32 cellular contexts compared by ENCODE assay signal in the genomic region with DNA sequence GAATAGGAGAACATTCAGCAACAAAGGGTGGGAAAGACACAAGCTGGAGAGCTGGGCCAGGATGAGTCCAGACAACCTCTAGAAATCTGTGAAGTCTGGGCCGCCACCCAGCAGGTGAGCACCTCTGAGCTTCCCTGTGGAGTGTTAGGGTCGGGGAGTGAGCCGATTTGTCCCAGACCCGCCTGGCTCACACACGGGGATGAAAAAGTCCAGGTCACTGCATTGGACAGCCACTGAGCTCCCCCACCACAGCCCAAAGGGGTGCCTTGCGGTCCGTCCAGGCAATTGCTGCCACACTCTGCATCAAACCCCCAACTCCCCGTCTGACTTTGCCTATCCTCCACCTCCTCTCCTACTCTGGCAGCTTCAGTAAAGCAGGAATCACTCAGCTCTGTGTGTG.
"Had no signal": no experiment of that assay in that cellular context is flagged by ENCODE, and none has a peak within 500 bp of the region (broad histone marks: within the 10 kb centered on the region; RNA-seq: fewer than 3 reads in every experiment).

No MANE protein-coding gene starts in this region.

- H3K36me3 ChIP-seq: adrenal gland, esophagus squamous epithelium, WERI-Rb-1 had no signal

- H3K4me1 ChIP-seq: adrenal gland, body of pancreas had no signal

- H3K27ac Mint-ChIP-seq: activated CD4-positive, alpha-beta memory T cell treated with anti-CD3 and anti-CD28 coated beads for 36 hours; activated CD4-positive, alpha-beta T cell treated with anti-CD3 and anti-CD28 coated beads for 36 hours; activated CD4-positive, alpha-beta T cell treated with anti-CD3 and anti-CD28 coated beads, Interleukin-2, amount 10 ng/mL, durations not matched to agents 24 days and 14 days; activated CD8-positive, alpha-beta memory T cell treated with anti-CD3 and anti-CD28 coated beads, Interleukin-2, amount 10 ng/mL, durations not matched to agents 7 days and 5 days; activated CD8-positive, alpha-beta T cell treated with anti-CD3 and anti-CD28 coated beads, Interleukin-2, amount 10 ng/mL, durations not matched to agents 7 days and 5 days; activated naive CD4-positive, alpha-beta T cell treated with anti-CD3 and anti-CD28 coated beads for 36 hours; activated naive CD4-positive, alpha-beta T cell treated with anti-CD3 and anti-CD28 coated beads, Interleukin-2, amount 50 U/mL, for 24 hours; activated naive CD8-positive, alpha-beta T cell treated with anti-CD3 and anti-CD28 coated beads for 36 hours; activated naive CD8-positive, alpha-beta T cell treated with anti-CD3 and anti-CD28 coated beads, Interleukin-2, amount 50 U/mL, for 24 hours; activated T-helper 1 cell treated with anti-CD3 and anti-CD28 coated beads, Interleukin-12 subunit alpha, Interleukin-12 subunit beta, Interleukin-2, Interleukin-4 antibody, amounts not matched to agents 30 ng/mL and 10 ng/mL and 1 ng/mL, durations not matched to agents 14 hours and 24 hours and 36 hours; activated T-helper 2 cell treated with anti-CD3 and anti-CD28 coated beads, Interferon-gamma antibody, Interleukin-2, Interleukin-4, amounts not matched to agents 10 μg/mL and 5 μg/mL and 100 μg/mL, durations not matched to agents 14 hours and 24 hours and 36 hours; T-helper 17 cell; T-helper 2 cell treated with Interferon-gamma antibody and Interleukin-4, amounts not matched to agents 5 μg/mL and 100 μg/mL, for 36 hours had no signal

- H3K4me3 ChIP-seq: adrenal gland, body of pancreas, esophagus squamous epithelium had no signal

- H3K27me3 Mint-ChIP-seq: activated CD4-positive, alpha-beta memory T cell treated with anti-CD3 and anti-CD28 coated beads for 36 hours; activated CD4-positive, alpha-beta T cell treated with anti-CD3 and anti-CD28 coated beads, Interleukin-2, amount 10 ng/mL, durations not matched to agents 24 days and 14 days; activated CD8-positive, alpha-beta memory T cell treated with anti-CD3 and anti-CD28 coated beads, Interleukin-2, amount 10 ng/mL, durations not matched to agents 7 days and 5 days; activated naive CD4-positive, alpha-beta T cell treated with anti-CD3 and anti-CD28 coated beads, Interleukin-2, amount 50 U/mL, for 24 hours; activated naive CD8-positive, alpha-beta T cell treated with anti-CD3 and anti-CD28 coated beads for 36 hours; T-helper 17 cell had no signal

- H3K9me3 Mint-ChIP-seq: activated CD4-positive, alpha-beta memory T cell treated with anti-CD3 and anti-CD28 coated beads for 36 hours; activated CD4-positive, alpha-beta T cell treated with anti-CD3 and anti-CD28 coated beads, Interleukin-2, amount 10 ng/mL, durations not matched to agents 24 days and 14 days; activated naive CD4-positive, alpha-beta T cell treated with anti-CD3 and anti-CD28 coated beads for 36 hours; activated naive CD4-positive, alpha-beta T cell treated with anti-CD3 and anti-CD28 coated beads, Interleukin-2, amount 50 U/mL, for 24 hours; activated naive CD8-positive, alpha-beta T cell treated with anti-CD3 and anti-CD28 coated beads for 36 hours; activated naive CD8-positive, alpha-beta T cell treated with anti-CD3 and anti-CD28 coated beads, Interleukin-2, amount 50 U/mL, for 24 hours; activated T-helper 1 cell treated with anti-CD3 and anti-CD28 coated beads, Interleukin-12 subunit alpha, Interleukin-12 subunit beta, Interleukin-2, Interleukin-4 antibody, amounts not matched to agents 30 ng/mL and 10 ng/mL and 1 ng/mL, durations not matched to agents 14 hours and 24 hours and 36 hours; activated T-helper 2 cell treated with anti-CD3 and anti-CD28 coated beads, Interferon-gamma antibody, Interleukin-2, Interleukin-4, amounts not matched to agents 10 μg/mL and 5 μg/mL and 100 μg/mL, durations not matched to agents 14 hours and 24 hours and 36 hours; effector memory CD8-positive, alpha-beta T cell; T-helper 2 cell treated with Interferon-gamma antibody and Interleukin-4, amounts not matched to agents 5 μg/mL and 100 μg/mL, for 36 hours had no signal

- H3K36me3 Mint-ChIP-seq: activated CD4-positive, alpha-beta memory T cell treated with anti-CD3 and anti-CD28 coated beads for 36 hours; activated CD8-positive, alpha-beta memory T cell treated with anti-CD3 and anti-CD28 coated beads, Interleukin-2, amount 10 ng/mL, durations not matched to agents 7 days and 5 days; activated naive CD4-positive, alpha-beta T cell treated with anti-CD3 and anti-CD28 coated beads, Interleukin-2, amount 50 U/mL, for 24 hours; activated naive CD8-positive, alpha-beta T cell treated with anti-CD3 and anti-CD28 coated beads for 36 hours had no signal

- H3K27me3 ChIP-seq: body of pancreas, esophagus squamous epithelium had no signal

- H3K4me1 Mint-ChIP-seq: activated CD4-positive, alpha-beta T cell treated with anti-CD3 and anti-CD28 coated beads for 36 hours; activated CD4-positive, alpha-beta T cell treated with anti-CD3 and anti-CD28 coated beads, Interleukin-2, amount 10 ng/mL, durations not matched to agents 24 days and 14 days; activated CD8-positive, alpha-beta memory T cell treated with anti-CD3 and anti-CD28 coated beads, Interleukin-2, amount 10 ng/mL, durations not matched to agents 7 days and 5 days; activated naive CD4-positive, alpha-beta T cell treated with anti-CD3 and anti-CD28 coated beads, Interleukin-2, amount 50 U/mL, for 24 hours; activated naive CD8-positive, alpha-beta T cell treated with anti-CD3 and anti-CD28 coated beads for 36 hours; activated naive CD8-positive, alpha-beta T cell treated with anti-CD3 and anti-CD28 coated beads, Interleukin-2, amount 50 U/mL, for 24 hours; T-helper 17 cell had no signal

- H3K4me3 Mint-ChIP-seq: activated CD4-positive, alpha-beta memory T cell treated with anti-CD3 and anti-CD28 coated beads for 36 hours; activated CD4-positive, alpha-beta T cell treated with anti-CD3 and anti-CD28 coated beads for 36 hours; activated CD4-positive, alpha-beta T cell treated with anti-CD3 and anti-CD28 coated beads, Interleukin-2, amount 10 ng/mL, durations not matched to agents 24 days and 14 days; activated CD8-positive, alpha-beta memory T cell treated with anti-CD3 and anti-CD28 coated beads, Interleukin-2, amount 10 ng/mL, durations not matched to agents 7 days and 5 days; activated CD8-positive, alpha-beta T cell treated with anti-CD3 and anti-CD28 coated beads, Interleukin-2, amount 10 ng/mL, durations not matched to agents 7 days and 5 days; activated naive CD4-positive, alpha-beta T cell treated with anti-CD3 and anti-CD28 coated beads for 36 hours; activated naive CD4-positive, alpha-beta T cell treated with anti-CD3 and anti-CD28 coated beads, Interleukin-2, amount 50 U/mL, for 24 hours; activated naive CD8-positive, alpha-beta T cell treated with anti-CD3 and anti-CD28 coated beads for 36 hours; activated naive CD8-positive, alpha-beta T cell treated with anti-CD3 and anti-CD28 coated beads, Interleukin-2, amount 50 U/mL, for 24 hours; activated T-helper 1 cell treated with anti-CD3 and anti-CD28 coated beads, Interleukin-12 subunit alpha, Interleukin-12 subunit beta, Interleukin-2, Interleukin-4 antibody, amounts not matched to agents 30 ng/mL and 10 ng/mL and 1 ng/mL, durations not matched to agents 14 hours and 24 hours and 36 hours; effector memory CD8-positive, alpha-beta T cell; T-helper 17 cell; T-helper 2 cell treated with Interferon-gamma antibody and Interleukin-4, amounts not matched to agents 5 μg/mL and 100 μg/mL, for 36 hours had no signal

- H3K27ac ChIP-seq: adrenal gland, body of pancreas, epithelial cell of prostate, esophagus squamous epithelium, WERI-Rb-1 had no signal

- ATAC-seq: activated CD4-positive, alpha-beta T cell treated with anti-CD3 and anti-CD28 coated beads for 36 hours; activated CD8-positive, alpha-beta memory T cell treated with anti-CD3 and anti-CD28 coated beads, Interleukin-2, amount 10 ng/mL, durations not matched to agents 7 days and 5 days; activated CD8-positive, alpha-beta T cell treated with anti-CD3 and anti-CD28 coated beads, Interleukin-2, amount 10 ng/mL, durations not matched to agents 7 days and 5 days; activated naive CD8-positive, alpha-beta T cell treated with anti-CD3 and anti-CD28 coated beads, Interleukin-2, amount 50 U/mL, for 24 hours; body of pancreas; effector memory CD8-positive, alpha-beta T cell; T-helper 17 cell had no signal

- DNase-seq: activated CD4-positive, alpha-beta memory T cell treated with anti-CD3 and anti-CD28 coated beads for 36 hours; activated CD4-positive, alpha-beta T cell treated with anti-CD3 and anti-CD28 coated beads for 36 hours; activated CD4-positive, alpha-beta T cell treated with anti-CD3 and anti-CD28 coated beads, Interleukin-2, amount 10 ng/mL, durations not matched to agents 24 days and 14 days; activated CD4-positive, CD25-positive, alpha-beta regulatory T cell; activated CD4-positive, CD25-positive, alpha-beta regulatory T cell treated with anti-CD3 and anti-CD28 coated beads, Interleukin-2, amount 50 U/mL, for 72 hours; activated CD8-positive, alpha-beta memory T cell treated with anti-CD3 and anti-CD28 coated beads, Interleukin-2, amount 10 ng/mL, durations not matched to agents 7 days and 5 days; activated CD8-positive, alpha-beta memory T cell treated with anti-CD3 and anti-CD28 coated beads, Interleukin-2, amount 50 U/mL, for 4 hours; activated CD8-positive, alpha-beta T cell treated with anti-CD3 and anti-CD28 coated beads, Interleukin-2, amount 10 ng/mL, durations not matched to agents 7 days and 5 days; activated effector memory CD4-positive, alpha-beta T cell treated with anti-CD3 and anti-CD28 coated beads, Interleukin-2, amount 50 U/mL, for 16 hours; activated naive CD4-positive, alpha-beta T cell treated with anti-CD3 and anti-CD28 coated beads for 36 hours; activated naive CD8-positive, alpha-beta T cell treated with anti-CD3 and anti-CD28 coated beads for 36 hours; activated naive CD8-positive, alpha-beta T cell treated with anti-CD3 and anti-CD28 coated beads, Interleukin-2, amount 50 U/mL, for 24 hours; activated T-cell treated with anti-CD3 and anti-CD28 coated beads, Interleukin-2, amount 50 U/mL, for 1 hour; activated T-cell treated with anti-CD3 and anti-CD28 coated beads, Interleukin-2, amount 50 U/mL, for 48 hours; adrenal gland; amygdala; aorta; body of pancreas; cortex of kidney; dermis blood vessel endothelial cell; effector CD4-positive, alpha-beta T cell; effector memory CD8-positive, alpha-beta T cell; esophagus squamous epithelium; T-helper 1 cell; T-helper 17 cell; T1000; WERI-Rb-1 had no signal
